ENCODE assay signal across 9 cellular contexts in genomic region chr14:44803239-44803905, GRCh38.
DNase-seq lines count a peak whose midpoint lies in the region; ATAC-seq, FAIRE-seq and TF ChIP-seq lines count a peak whose summit lies in the region.
"Had no signal": no experiment of that assay in that cellular context is flagged by ENCODE, and none has a peak within 500 bp of the region (broad histone marks: within the 10 kb centered on the region; RNA-seq: fewer than 3 reads in every experiment).

No MANE protein-coding gene starts in this region.

- FAIRE-seq in GM18507 (lab: Jason Lieb, UNC) (peak; percentile 45), small intestine (lab: Jason Lieb, UNC) (peak; percentile 71)

- H3K27me3 Mint-ChIP-seq in activated B cell treated with CpG ODN at 0.5 μM for 24 hours: peaks cover 2% of the 10 kb centered on the region

- no peaks in the 10 kb centered on the region for H3K4me1 ChIP-seq in heart left ventricle
- H3K4me1 ChIP-seq in small intestine (ENCODE audit: control insufficient read depth in 2 of 2, insufficient read depth in 1 of 2, low read depth in 1 of 2, low read length in 1 of 2): no peaks in the 10 kb centered on the region

- H3K27me3 ChIP-seq in heart left ventricle (no peaks in the 10 kb centered on the region), small intestine (ENCODE audit: control insufficient read depth in 2 of 2, insufficient read depth in 2 of 2, low read length in 2 of 2) (no peaks in the 10 kb centered on the region)

- TF ChIP-seq CTCF in activated B cell treated with CpG ODN at 0.5 μM for 24 hours (IDR thresholded peaks at IDR 0.05) (no peak), heart left ventricle (IDR thresholded peaks at IDR 0.05) (peak; percentile 54 to 81 (median 70))

- POLR2A ChIA-PET in activated B cell treated with CpG ODN at 0.5 μM for 24 hours (lab: Charles Lee): no interaction called here

- no peak overlapping the region for H3K4me3 ChIP-seq in heart left ventricle
- H3K4me3 ChIP-seq in small intestine (ENCODE audit: low read depth in 1 of 2, low read length in 2 of 2): no peak overlapping the region

- ATAC-seq in HG02938 (IDR thresholded peaks at IDR 0.05; ENCODE audit: unreplicated experiment) (peak; percentile 80), activated B cell treated with CpG ODN at 0.5 μM for 24 hours (ENCODE audit: low read depth) (peak; percentile 67), heart left ventricle (peak in 3 of 4 donors; percentile 59 to 84 (median 77)), GM21737 (IDR thresholded peaks at IDR 0.05; ENCODE audit: unreplicated experiment) (no peak)
- ATAC-seq: naive thymus-derived CD8-positive, alpha-beta T cell had no signal

- no peaks in the 10 kb centered on the region for H3K9me3 ChIP-seq in heart left ventricle
- no peaks in the 10 kb centered on the region for H3K9me3 ChIP-seq in small intestine (ENCODE audit: control insufficient read depth, low read depth)

- DNase-seq in Ammon's horn (ENCODE audit: low spot score) (peak; percentile 73), GM18507 (ENCODE audit: extremely low spot score, insufficient read length, low read depth) (peak; percentile 4), NCI-H2029 (lab: John Stamatoyannopoulos, UW) (peak; percentile 32), activated B cell treated with CpG ODN at 0.5 μM for 24 hours (no peak), heart left ventricle (no peak), small intestine (peak; percentile 41)

- CTCF ChIA-PET in activated B cell treated with CpG ODN at 0.5 μM for 24 hours (lab: Charles Lee): no interaction called here

- 70 to 84% (median 74%) methylated on average over 1 of the region's 1 CpG for WGBS in heart left ventricle, 4 donors
- 55 to 72% (median 67%) methylated on average over 1 of the region's 1 CpG for WGBS in small intestine, 3 donors

- no peak for TF ChIP-seq POLR2A in heart left ventricle (IDR thresholded peaks at IDR 0.05)

- H3K9me3 Mint-ChIP-seq in activated B cell treated with CpG ODN at 0.5 μM for 24 hours: no peaks in the 10 kb centered on the region

- intact Hi-C loops in activated B cell treated with CpG ODN at 0.5 μM for 24 hours (cut with micrococcal nuclease): no loop called here
- intact Hi-C loops in heart left ventricle (cut with DNase I): no loop called here

- no peak overlapping the region for H3K27ac Mint-ChIP-seq in activated B cell treated with CpG ODN at 0.5 μM for 24 hours
- H3K27ac Mint-ChIP-seq: naive thymus-derived CD8-positive, alpha-beta T cell had no signal

- no peaks in the 10 kb centered on the region for H3K4me1 Mint-ChIP-seq in activated B cell treated with CpG ODN at 0.5 μM for 24 hours
- H3K4me1 Mint-ChIP-seq: naive thymus-derived CD8-positive, alpha-beta T cell had no signal

- H3K36me3 ChIP-seq in heart left ventricle (no peaks in the 10 kb centered on the region), small intestine (ENCODE audit: control insufficient read depth in 2 of 2, insufficient read depth in 2 of 2, low read length in 2 of 2) (no peaks in the 10 kb centered on the region)

- no peak overlapping the region for H3K4me3 Mint-ChIP-seq in activated B cell treated with CpG ODN at 0.5 μM for 24 hours
- H3K4me3 Mint-ChIP-seq: naive thymus-derived CD8-positive, alpha-beta T cell had no signal

- H3K27ac ChIP-seq in heart left ventricle (no peak overlapping the region), small intestine (ENCODE audit: low read depth in 1 of 2, low read length in 1 of 2) (no peak overlapping the region)

- no peaks in the 10 kb centered on the region for H3K36me3 Mint-ChIP-seq in activated B cell treated with CpG ODN at 0.5 μM for 24 hours (ENCODE audit: low read depth)
- H3K36me3 Mint-ChIP-seq: naive thymus-derived CD8-positive, alpha-beta T cell had no signal

Comparison
In these comparisons a context has a peak if more than half of its experiments do, and no peak if none do; other contexts are left out.
1. DNase-seq: peak in Ammon's horn (single experiment), GM18507 (single experiment), NCI-H2029 (single experiment) and small intestine (single experiment); none in activated B cell treated with CpG ODN at 0.5 μM for 24 hours (single experiment) and heart left ventricle (0 of 5).